8 cellular contexts compared by ENCODE assay signal in the genomic region with DNA sequence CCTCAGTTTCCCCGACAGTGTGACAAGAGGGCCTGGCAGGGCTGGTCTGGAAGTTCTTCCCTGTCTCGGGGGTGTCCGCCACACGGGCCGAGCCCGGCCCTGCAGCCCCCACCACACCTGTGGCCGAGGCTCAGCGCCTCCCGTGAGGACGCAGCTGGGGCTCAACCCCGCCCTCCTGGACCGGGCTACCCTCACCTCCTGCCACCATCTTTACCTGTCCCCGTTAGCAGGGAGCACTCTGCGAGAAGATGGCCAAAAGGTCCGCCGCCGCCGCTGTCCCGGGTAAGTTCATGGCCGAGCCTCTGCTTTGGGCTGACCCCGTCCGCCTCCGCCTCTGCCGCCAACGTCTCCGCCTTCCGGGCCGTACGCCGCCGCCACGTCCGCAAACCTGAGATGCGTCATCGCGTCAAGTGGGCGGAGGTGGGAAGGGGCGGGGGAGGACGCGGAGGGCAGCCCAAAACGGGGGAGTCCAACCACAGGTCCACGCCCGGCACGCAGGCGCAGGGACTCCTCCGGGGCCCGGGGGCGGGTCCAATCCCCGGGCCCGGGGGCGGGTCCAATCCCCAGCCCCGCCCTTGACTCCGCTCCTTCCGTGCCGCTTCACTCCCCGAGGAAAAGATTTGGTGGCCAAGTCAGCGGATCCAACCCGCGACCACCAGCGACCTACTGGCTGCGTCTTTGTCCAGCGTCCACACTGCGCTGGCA. TPM values are rescaled to one million over a fixed set of nuclear protein-coding genes. Genes with fewer than 3 reads are reported as not detected.
DNase-seq lines count a peak whose midpoint lies in the region; ATAC-seq and TF ChIP-seq lines count a peak whose summit lies in the region.

A gene (minus strand): TSS at position 351 of the 705 bp plus-strand sequence. CDS start 4,295 bp downstream, outside the sequence.

- BruUV-seq in A673 (replicated peaks; lab: Mats Ljungman, UMichigan) (no TSS peak), mammary epithelial cell (replicated peaks; lab: Mats Ljungman, UMichigan) (no TSS peak)

- DNase-seq in A673 (ENCODE audit: low spot score) (peak; percentile 98), NCI-H2196 treated with DMSO at 0.1 percent for 48 hours (lab: John Stamatoyannopoulos, UW; ENCODE audit: unreplicated experiment) (peak; percentile 69), WERI-Rb-1 (peak; percentile 98), mammary epithelial cell (peak; percentile 96), iPS-NIHi11 (ENCODE audit: low spot score) (peak; percentile 99), smooth muscle cell (lab: John Stamatoyannopoulos, UW; ENCODE audit: unreplicated experiment) (peak; percentile 89)

- ATAC-seq in GM18867 (IDR thresholded peaks at IDR 0.05; ENCODE audit: unreplicated experiment) (peak; percentile 89), HG03103 (IDR thresholded peaks at IDR 0.05; ENCODE audit: low read depth, unreplicated experiment) (peak; percentile 83)

- H3K4me3 ChIP-seq in A673 (ENCODE audit: low read depth, low read length, poor library complexity, severe bottlenecking) (peak within 1 kb of the TSS; percentile 97), WERI-Rb-1 (ENCODE audit: low read depth, low read length) (peak within 1 kb of the TSS; percentile 98), mammary epithelial cell (replicated peaks in 1 of 3; ENCODE audit: insufficient read depth in 1 of 3, low read depth in 2 of 3, low read length in 3 of 3) (peak within 1 kb of the TSS; percentile 92 to 98 (median 98)), smooth muscle cell (peak within 1 kb of the TSS; percentile 91)

- H3F3A ChIP-seq in smooth muscle cell (ENCODE audit: low read depth): no peaks in the 10 kb centered on the region

- H2AFZ ChIP-seq in mammary epithelial cell (ENCODE audit: low read depth, low read length): peak within 1 kb of the TSS; percentile 100
- peak within 1 kb of the TSS; percentile 99 for H2AFZ ChIP-seq in smooth muscle cell (ENCODE audit: low read depth)

- WGBS in mammary epithelial cell (ENCODE audit: low coverage, missing lambda C conversion rate): 0% methylated on average over 17 of the region's 63 CpGs
- WGBS in smooth muscle cell (ENCODE audit: low lambda C conversion rate): 1% methylated on average over 40 of the region's 63 CpGs

- TF ChIP-seq CTCF in A673 (conservative IDR thresholded peaks at IDR 0.05; ENCODE audit: low read depth, low read length): no peak
- no peak for TF ChIP-seq CTCF in WERI-Rb-1 (IDR thresholded peaks at IDR 0.05; ENCODE audit: low read depth, low read length)
- no peak for TF ChIP-seq CTCF in mammary epithelial cell (conservative IDR thresholded peaks at IDR 0.05 in 1 of 2, IDR thresholded peaks at IDR 0.05 in 1 of 2; ENCODE audit: extremely low read depth in 1 of 2, insufficient read depth in 1 of 2, low read depth in 1 of 2, low read length in 2 of 2)
- no peak for TF ChIP-seq CTCF in smooth muscle cell (IDR thresholded peaks at IDR 0.05; ENCODE audit: borderline replicate concordance, insufficient read depth, poor library complexity, severe bottlenecking)

- H4K20me1 ChIP-seq in mammary epithelial cell (ENCODE audit: insufficient read depth, low read length) (no peaks in the 10 kb centered on the region), smooth muscle cell (ENCODE audit: low read depth) (peaks cover 23% of the 10 kb centered on the region)

- H3K9ac ChIP-seq in mammary epithelial cell (ENCODE audit: insufficient read depth, low read length): peak within 1 kb of the TSS; percentile 95
- peak within 1 kb of the TSS; percentile 97 for H3K9ac ChIP-seq in smooth muscle cell (ENCODE audit: low read depth)

- dilution Hi-C loops in mammary epithelial cell (cut with HindIII; ENCODE audit: low sequenced_read_pairs): no loop called here

- POLR2A ChIA-PET in A673 (lab: Charles Lee; ENCODE audit: low non-redundant PET): no interaction called here

- in situ Hi-C loops in mammary epithelial cell (cut with MboI; ENCODE audit: low sequenced_read_pairs in 2 of 2): loop anchor here in 1 of 2 donors (25.0 kb wide), 1 partner anchor 92 kb away; no protein-coding TSS in a partner anchor

- H3K9me3 ChIP-seq in A673 (ENCODE audit: low read depth, low read length, poor library complexity, severe bottlenecking): no peaks in the 10 kb centered on the region
- no peaks in the 10 kb centered on the region for H3K9me3 ChIP-seq in WERI-Rb-1 (ENCODE audit: severe bottlenecking)
- no peaks in the 10 kb centered on the region for H3K9me3 ChIP-seq in mammary epithelial cell (replicated peaks; ENCODE audit: insufficient read depth, low read length)
- no peaks in the 10 kb centered on the region for H3K9me3 ChIP-seq in smooth muscle cell (replicated peaks; ENCODE audit: low read depth)

- H3K79me2 ChIP-seq in mammary epithelial cell (ENCODE audit: insufficient read depth, low read length) (peaks cover 48% of the 10 kb centered on the region), smooth muscle cell (ENCODE audit: low read depth) (peaks cover 34% of the 10 kb centered on the region)

- intact Hi-C loops in A673 (cut with micrococcal nuclease; ENCODE audit: unreplicated experiment) (loop anchor here (5.0 kb wide), 1 partner anchor 72 kb away; no protein-coding TSS in a partner anchor), mammary epithelial cell (cut with micrococcal nuclease) (no loop called here)

- H3K36me3 ChIP-seq in A673 (ENCODE audit: insufficient read depth, low read length, poor library complexity, severe bottlenecking): peaks cover 5% of the 10 kb centered on the region
- H3K36me3 ChIP-seq in WERI-Rb-1: peaks cover 3% of the 10 kb centered on the region
- H3K36me3 ChIP-seq in mammary epithelial cell (ENCODE audit: insufficient read depth, low read length): peaks cover 3% of the 10 kb centered on the region
- H3K36me3 ChIP-seq in smooth muscle cell (ENCODE audit: low read depth): no peaks in the 10 kb centered on the region

- H3K27ac ChIP-seq in A673 (ENCODE audit: low read depth, low read length, poor library complexity, severe bottlenecking) (peak within 1 kb of the TSS; percentile 86), WERI-Rb-1 (peak within 1 kb of the TSS; percentile 66), mammary epithelial cell (ENCODE audit: insufficient read depth, low read depth, low read length) (peak within 1 kb of the TSS; percentile 80), smooth muscle cell (ENCODE audit: low read depth) (peak within 1 kb of the TSS; percentile 85)

- H3K27me3 ChIP-seq in A673 (replicated peaks; ENCODE audit: insufficient read depth, low read depth, low read length, poor library complexity) (peaks cover 3% of the 10 kb centered on the region), WERI-Rb-1 (ENCODE audit: insufficient read depth, low read depth, severe bottlenecking) (no peaks in the 10 kb centered on the region), mammary epithelial cell (ENCODE audit: insufficient read depth, low read length) (peaks cover 3% of the 10 kb centered on the region), smooth muscle cell (ENCODE audit: low read depth) (no peaks in the 10 kb centered on the region)

- CTCF ChIA-PET in A673 (lab: Charles Lee) (no interaction called here), mammary epithelial cell (lab: Charles Lee; ENCODE audit: low non-redundant PET) (no interaction called here)

- peaks cover 17% of the 10 kb centered on the region for H3K4me1 ChIP-seq in A673 (ENCODE audit: insufficient read depth, low read length, poor library complexity, severe bottlenecking)
- peaks cover 18% of the 10 kb centered on the region for H3K4me1 ChIP-seq in mammary epithelial cell (ENCODE audit: insufficient read depth, low read length)
- H3K4me1 ChIP-seq in smooth muscle cell (ENCODE audit: low read depth): peaks cover 13% of the 10 kb centered on the region

- H3K4me2 ChIP-seq in mammary epithelial cell (ENCODE audit: insufficient read depth, low read depth, low read length) (peak within 1 kb of the TSS; percentile 87), smooth muscle cell (peak within 1 kb of the TSS; percentile 89)

RNA-seq across cellular contexts. Expression of the gene that starts here (rescaled TPM):
- total RNA-seq in A673 (2021): 14.0 and 14.8 TPM in 2 replicates
- total RNA-seq in mammary epithelial cell: 10 to 100 TPM; 16.8 to 18.7 TPM
- 8.1 TPM for polyA plus RNA-seq in mammary epithelial cell
- polyA minus RNA-seq in mammary epithelial cell: 1.3 TPM
- total RNA-seq in smooth muscle cell: 52.5 and 53.0 TPM in 2 replicates
- 14.3 and 15.1 TPM in 2 replicates for polyA plus RNA-seq in smooth muscle cell

Comparison
In these comparisons a context has a peak if more than half of its experiments do, and no peak if none do; other contexts are left out.
1. Peak in every context shown above with its lines: DNase-seq, ATAC-seq, H3K4me3 ChIP-seq and H3K27ac ChIP-seq.